9 cellular contexts compared by ENCODE assay signal in genomic region chr16:88842308-88842756, GRCh38. TPM values are rescaled to one million over a fixed set of nuclear protein-coding genes. Genes with fewer than 3 reads are reported as not detected.
"Had no signal": no experiment of that assay in that cellular context is flagged by ENCODE, and none has a peak within 500 bp of the region (broad histone marks: within the 10 kb centered on the region; RNA-seq: fewer than 3 reads in every experiment).

No MANE protein-coding gene starts in this region.

- H3K27ac Mint-ChIP-seq: GM23338, HFFc6 had no signal

- H3K4me1 ChIP-seq: HAP-1 had no signal

- H3K9me3 ChIP-seq: HAP-1 had no signal

- H3K9me3 Mint-ChIP-seq: GM23338, HFFc6 had no signal

- H3K27ac ChIP-seq: KMS-11 had no signal

- H3K4me3 Mint-ChIP-seq: GM23338, HFFc6 had no signal

- DNase-seq: H7, HFFc6, IMR-90 had no signal

- H3K4me3 ChIP-seq: GM23338, HAP-1, K562 had no signal

- H3K36me3 ChIP-seq: HAP-1 had no signal

RNA-seq across cellular contexts. Expression of gene PABPN1L, which starts 24.1 kb away (rescaled TPM):
- total RNA-seq: GM23338, H4, H7, HFFc6, HT-29, IMR-90 had no signal
